Comparison of ENCODE assay signal across 8 cellular contexts in the genomic region with DNA sequence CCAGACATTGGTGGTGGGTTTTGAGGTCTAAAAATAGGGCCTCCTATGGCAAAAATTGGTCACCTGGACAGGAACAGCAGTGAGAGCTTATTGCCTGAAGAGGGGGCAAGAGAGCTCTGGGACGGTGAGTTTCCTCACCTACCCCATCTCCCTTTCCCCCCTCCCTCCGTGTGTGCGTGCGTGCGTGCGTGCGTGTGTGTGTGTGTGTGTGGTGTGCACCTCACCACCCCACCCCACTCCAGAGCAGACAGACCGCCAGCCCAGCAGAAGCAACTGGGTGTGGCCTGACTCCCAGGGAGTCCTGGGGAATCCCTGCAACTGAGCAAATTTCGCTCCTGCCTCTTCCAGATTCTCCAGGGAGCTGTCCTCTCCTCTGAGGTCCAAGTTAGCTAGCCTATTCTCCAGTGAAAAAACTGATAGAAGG. TPM values are rescaled to one million over a fixed set of nuclear protein-coding genes. Genes with fewer than 3 reads are reported as not detected.
A peak's percentile ranks its signal among the peaks of the same experiment; 100 is the strongest.
DNase-seq lines count a peak whose midpoint lies in the region; TF ChIP-seq lines count a peak whose summit lies in the region.

No MANE protein-coding gene starts in this region.

- H3K4me1 Mint-ChIP-seq in HFFc6 (ENCODE audit: low read depth): peaks cover 23% of the 10 kb centered on the region

- peak; percentile 73 for TF ChIP-seq CTCF in HFFc6 (IDR thresholded peaks at IDR 0.05)

- no peak overlapping the region for H3K27ac Mint-ChIP-seq in HFFc6

- H3K9me3 Mint-ChIP-seq in HFFc6: no peaks in the 10 kb centered on the region

- DNase-seq in EH (ENCODE audit: low read depth): peak; percentile 53
- peak; percentile 3 for DNase-seq in HFFc6
- DNase-seq in NCI-H510A (lab: John Stamatoyannopoulos, UW): peak; percentile 26
- DNase-seq in activated CD4-positive, alpha-beta T cell treated with anti-CD3 and anti-CD28 coated beads, Interleukin-2, amount 50 U/mL, for 1 hour: peak; percentile 73
- peak; percentile 48 to 80 for DNase-seq in dermis microvascular lymphatic vessel endothelial cell (ENCODE audit: low read depth in 2 of 2)
- peak; percentile 45 for DNase-seq in medulla oblongata (ENCODE audit: extremely low spot score)
- peak; percentile 32 to 37 for DNase-seq in stimulated activated CD8-positive, alpha-beta memory T cell treated with anti-CD3 and anti-CD28 coated beads, Interleukin-4, amount 100 ng/mL, for 1 hour (ENCODE audit: low read depth in 2 of 2, low spot score in 1 of 2)
- DNase-seq in globus pallidus (ENCODE audit: low spot score): no peak

- H3K27me3 Mint-ChIP-seq in HFFc6 (ENCODE audit: insufficient read depth): no peaks in the 10 kb centered on the region; the same call in 1 of the 2 replicates

- H3K36me3 Mint-ChIP-seq in HFFc6 (ENCODE audit: low read depth): no peaks in the 10 kb centered on the region

- H3K4me3 Mint-ChIP-seq in HFFc6: no peak overlapping the region

RNA-seq across cellular contexts. Expression of a gene that starts 44.7 kb away (rescaled TPM):
- total RNA-seq in HFFc6 (2021; fragmentation: NEBNext Ultra II Directional; extraction: Animal tissue kit (Norgen Biotek cat#: 25700)): 10 to 100 TPM; 67.8 to 78.6 (median 73.7) TPM
- total RNA-seq in dermis microvascular lymphatic vessel endothelial cell: 21.1 and 23.0 TPM in 2 replicates
